In the genomic region with DNA sequence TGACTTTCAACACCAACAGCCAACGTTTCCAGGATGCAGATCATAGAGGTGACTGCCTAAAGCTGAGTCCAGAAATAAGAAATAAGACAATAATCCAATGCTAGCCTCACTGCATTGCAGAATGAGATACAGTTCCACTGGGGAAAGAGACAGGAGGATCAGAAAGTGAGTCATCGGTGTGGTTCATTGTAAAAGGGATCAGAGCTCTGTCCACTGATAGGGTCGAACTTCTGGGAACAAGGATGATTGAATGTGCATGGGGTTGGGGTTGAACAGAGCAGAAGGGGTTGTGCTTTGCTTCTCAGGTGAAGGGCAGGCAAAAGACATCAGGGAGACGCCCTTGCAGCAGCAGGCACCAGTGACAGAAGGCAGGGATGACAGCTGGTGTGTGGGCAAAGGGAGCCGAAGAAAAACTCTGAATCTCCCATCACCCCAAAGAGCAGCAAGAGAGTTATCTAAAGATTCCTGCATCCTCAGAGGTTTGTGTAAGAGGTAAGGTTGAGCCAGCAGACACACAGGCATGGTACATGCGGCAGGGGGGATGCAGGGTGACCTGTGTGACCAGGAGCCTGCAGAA, we compare ENCODE assay signal across 23 cellular contexts. TPM values are rescaled to one million over a fixed set of nuclear protein-coding genes. Genes with fewer than 3 reads are reported as not detected.
DNase-seq lines count a peak whose midpoint lies in the region; ATAC-seq and TF ChIP-seq lines count a peak whose summit lies in the region.
"Had no signal": no experiment of that assay in that cellular context is flagged by ENCODE, and none has a peak within 500 bp of the region (broad histone marks: within the 10 kb centered on the region; RNA-seq: fewer than 3 reads in every experiment).

No MANE protein-coding gene starts in this region.

- no peak overlapping the region for H2BK5ac ChIP-seq in IMR-90 (ENCODE audit: low read depth, low read length, poor library complexity, severe bottlenecking)

- POLR2A ChIA-PET in IMR-90 (lab: Charles Lee; ENCODE audit: unreplicated experiment): no interaction called here

- H3K27ac ChIP-seq in IMR-90 (ENCODE audit: insufficient read depth, low read length): no peak overlapping the region

- ATAC-seq in IMR-90 (ENCODE audit: low read depth) (no peak), HG03442 (IDR thresholded peaks at IDR 0.05; ENCODE audit: unreplicated experiment) (no peak)
- ATAC-seq: natural killer cell treated with Interleukin-12 subunit alpha and Interleukin-12 subunit beta and Interleukin-15 and Interleukin-18, amount 100 ng/mL, for 72 hours had no signal

- H2BK15ac ChIP-seq in IMR-90 (ENCODE audit: low read depth, low read length): no peak overlapping the region

- H3K9me1 ChIP-seq in IMR-90 (ENCODE audit: insufficient read depth, low read length): no peaks in the 10 kb centered on the region

- H3K27me3 Mint-ChIP-seq in neural crest cell (ENCODE audit: low read depth): no peaks in the 10 kb centered on the region

- H3K4me2 ChIP-seq in IMR-90 (ENCODE audit: low read depth, low read length): no peak overlapping the region

- TF ChIP-seq POLR2A in IMR-90 (IDR thresholded peaks at IDR 0.05; ENCODE audit: low read depth, low read length): no peak

- peak overlapping the region; percentile 26 for H2AK9ac ChIP-seq in IMR-90 (replicated peaks; ENCODE audit: low read depth, low read length, poor library complexity)

- H3K4ac ChIP-seq in IMR-90 (ENCODE audit: low read depth, low read length): no peak overlapping the region

- H2AK5ac ChIP-seq in IMR-90 (ENCODE audit: low read depth, low read length): no peak overlapping the region

- CTCF ChIA-PET in IMR-90 (lab: Yijun Ruan, JAX): interaction anchor here (1.0 kb wide), 1 partner anchor 18 kb away, joined by 3 read pairs; no protein-coding TSS in a partner anchor

- H3K4me3 ChIP-seq in IMR-90 (ENCODE audit: insufficient read depth, low read depth, low read length) (no peak overlapping the region), choroid plexus epithelial cell (ENCODE audit: low read depth, low read length) (no peak overlapping the region)

- H3K18ac ChIP-seq in IMR-90 (ENCODE audit: low read depth, low read length): no peak overlapping the region

- WGBS in IMR-90 (ENCODE audit: extremely low coverage in 2 of 2, insufficient read length in 1 of 2), 2 experiments: 67% methylated on average over 1 of the region's 6 CpGs; no CpG with 5 or more reads in 1 of the 2 experiments

- dilution Hi-C loops in IMR-90 (cut with HindIII; ENCODE audit: low sequenced_read_pairs, unreplicated experiment): no loop called here

- peaks cover 14% of the 10 kb centered on the region for H3K27me3 ChIP-seq in IMR-90 (ENCODE audit: control insufficient read depth, insufficient read depth, low read length)

- H4K8ac ChIP-seq in IMR-90 (ENCODE audit: low read depth in 2 of 2, low read length in 2 of 2): no peak overlapping the region

- H2BK20ac ChIP-seq in IMR-90 (ENCODE audit: low read depth, low read length): no peak overlapping the region

- H3K4me1 Mint-ChIP-seq in neural crest cell: peaks cover 17% of the 10 kb centered on the region
- H3K4me1 Mint-ChIP-seq: CD8-positive, alpha-beta memory T cell; central memory CD8-positive, alpha-beta T cell had no signal

- BruUV-seq in IMR-90 (replicated peaks; lab: Mats Ljungman, UMichigan): no TSS peak

- H2AFZ ChIP-seq in IMR-90 (replicated peaks; ENCODE audit: low read length, poor library complexity): no peak overlapping the region

- no peak for TF ChIP-seq RAD21 in IMR-90 (IDR thresholded peaks at IDR 0.05; ENCODE audit: low read length)

- no peak overlapping the region for H4K5ac ChIP-seq in IMR-90 (ENCODE audit: low read depth, low read length)

- in situ Hi-C loops in IMR-90 (cut with MboI; ENCODE audit: low sequenced_read_pairs): loop anchor here (25.0 kb wide), 1 partner anchor 474 kb away; the partner anchor contains the start of gene TNFSF12

- TF ChIP-seq CTCF in IMR-90 (conservative IDR thresholded peaks at IDR 0.05; ENCODE audit: low read depth, low read length) (no peak), choroid plexus epithelial cell (conservative IDR thresholded peaks at IDR 0.05; ENCODE audit: low read depth, low read length) (no peak), neural crest cell (conservative IDR thresholded peaks at IDR 0.05) (no peak)

- H3K56ac ChIP-seq in IMR-90 (ENCODE audit: extremely low read depth, insufficient read depth, low read length): no peak overlapping the region

- intact Hi-C loops in IMR-90 (cut with micrococcal nuclease): no loop called here

- no peak overlapping the region for H3K9ac ChIP-seq in IMR-90 (ENCODE audit: low read depth, low read length)

- peaks cover 7% of the 10 kb centered on the region for H3K9me3 Mint-ChIP-seq in neural crest cell

- H4K20me1 ChIP-seq in IMR-90 (ENCODE audit: insufficient read depth, low read length): no peaks in the 10 kb centered on the region

- H3K27ac Mint-ChIP-seq in neural crest cell (ENCODE audit: unreplicated experiment): peak overlapping the region; percentile 73
- H3K27ac Mint-ChIP-seq: activated T-helper 2 cell treated with anti-CD3 and anti-CD28 coated beads, Interferon-gamma antibody, Interleukin-2, Interleukin-4, amounts not matched to agents 10 μg/mL and 5 μg/mL and 100 μg/mL, durations not matched to agents 14 hours and 24 hours and 36 hours; natural killer cell treated with Interleukin-12 subunit alpha and Interleukin-12 subunit beta and Interleukin-15 and Interleukin-18, amount 100 ng/mL, for 72 hours; progenitor cell of endocrine pancreas had no signal

- peaks cover 3% of the 10 kb centered on the region for H3K36me3 Mint-ChIP-seq in neural crest cell (ENCODE audit: low read depth)

- H3K9me3 ChIP-seq in IMR-90 (ENCODE audit: control insufficient read depth, insufficient read depth, low read length): peaks cover 4% of the 10 kb centered on the region; the same call in 1 of the 2 replicates

- no peak overlapping the region for H3K14ac ChIP-seq in IMR-90 (replicated peaks; ENCODE audit: low read depth, low read length)

- 0 out of 2 replicates have a peak, but pooled peaks cover 2% of the 10 kb centered on the region for H3K4me1 ChIP-seq in IMR-90 (ENCODE audit: control insufficient read depth, insufficient read depth, low read length)

- no peak overlapping the region for H3K23ac ChIP-seq in IMR-90 (ENCODE audit: low read depth, low read length)

- H3K36me3 ChIP-seq in IMR-90 (ENCODE audit: control insufficient read depth, insufficient read depth, low read length): no peaks in the 10 kb centered on the region

- no peak overlapping the region for H4K91ac ChIP-seq in IMR-90 (ENCODE audit: insufficient read depth, low read depth, low read length)

- H3K4me3 Mint-ChIP-seq in neural crest cell: no peak overlapping the region
- H3K4me3 Mint-ChIP-seq: CD8-positive, alpha-beta memory T cell; central memory CD8-positive, alpha-beta T cell; natural killer cell treated with Interleukin-12 subunit alpha and Interleukin-12 subunit beta and Interleukin-15 and Interleukin-18, amount 100 ng/mL, for 72 hours had no signal

- no peak overlapping the region for H2BK120ac ChIP-seq in IMR-90 (ENCODE audit: low read depth, low read length)

- H3K79me1 ChIP-seq in IMR-90 (ENCODE audit: low read depth in 1 of 2, low read length in 2 of 2): no peaks in the 10 kb centered on the region

- no peak for DNase-seq in IMR-90
- DNase-seq in choroid plexus epithelial cell (ENCODE audit: low read depth): peak; percentile 21
- no peak for DNase-seq in neural crest cell (ENCODE audit: low read depth, low spot score)
- DNase-seq in SIG-M5 (lab: John Stamatoyannopoulos, UW): no peak
- DNase-seq in NCI-H526 treated with DMSO at 0.1 percent for 48 hours (lab: John Stamatoyannopoulos, UW): no peak
- DNase-seq: activated CD4-positive, CD25-positive, alpha-beta regulatory T cell treated with anti-CD3 and anti-CD28 coated beads, Interleukin-2, amount 50 U/mL, for 72 hours; CD8-positive, alpha-beta memory T cell; DND-41; hippocampal formation; mammary epithelial cell; NCI-H187; NCI-H446; NK-92 treated with Interleukin-12 subunit alpha and Interleukin-12 subunit beta, amount 100 ng/mL, for 24 hours; small intestine; stimulated activated CD4-positive, alpha-beta T cell treated with anti-CD3 and anti-CD28 coated beads, Interleukin-4, amount 100 ng/mL, for 1 hour had no signal

TF ChIP-seq in IMR-90, 13 proteins besides CTCF, POLR2A, EP300 and RAD21 (continues in another document):
- TF ChIP-seq RFX5 (IDR thresholded peaks at IDR 0.05; ENCODE audit: low read depth, low read length): no peak
- TF ChIP-seq CHD1 (IDR thresholded peaks at IDR 0.05; ENCODE audit: low read depth, low read length): no peak
- no peak for TF ChIP-seq BHLHE40 (IDR thresholded peaks at IDR 0.05; ENCODE audit: low read depth, low read length)
- TF ChIP-seq RCOR1 (IDR thresholded peaks at IDR 0.05; ENCODE audit: insufficient replicate concordance, low read length): no peak
- no peak for TF ChIP-seq SMC3 (IDR thresholded peaks at IDR 0.05; ENCODE audit: low read depth, low read length)
- TF ChIP-seq MAZ (IDR thresholded peaks at IDR 0.05; ENCODE audit: borderline replicate concordance, low read depth, low read length): no peak

RNA-seq across cellular contexts. Expression of gene CLEC10A, which starts 16.4 kb away (rescaled TPM):
- not detected in 2 replicates for total RNA-seq in IMR-90 (2012; rRNA removed)
- not detected in 2 replicates for polyA plus RNA-seq in IMR-90 (2012; rRNA removed)
- not detected in 2 replicates for polyA plus RNA-seq in IMR-90 (2012; cell fraction: cytosol; rRNA removed)
- not detected in 2 replicates for polyA plus RNA-seq in IMR-90 (2012; cell fraction: nucleus; rRNA removed; ENCODE audit: low replicate concordance)
- total RNA-seq in neural crest cell: not detected in 2 replicates
- total RNA-seq: activated T-helper 2 cell treated with anti-CD3 and anti-CD28 coated beads, Interferon-gamma antibody, Interleukin-2, Interleukin-4, amounts not matched to agents 10 μg/mL and 5 μg/mL and 100 μg/mL, durations not matched to agents 14 hours and 24 hours and 36 hours; fibroblast of villous mesenchyme; kidney epithelial cell; mammary epithelial cell; natural killer cell treated with Interleukin-12 subunit alpha and Interleukin-12 subunit beta and Interleukin-15 and Interleukin-18, amount 100 ng/mL, for 72 hours; progenitor cell of endocrine pancreas had no signal
- polyA plus RNA-seq: CD8-positive, alpha-beta memory T cell; mammary epithelial cell had no signal

RNA-seq across cellular contexts. Expression of gene SLC16A11, which starts 19.7 kb away (rescaled TPM):
- total RNA-seq in IMR-90 (2012; rRNA removed) (not detected in 2 replicates), neural crest cell (not detected in 2 replicates)
- polyA plus RNA-seq in IMR-90 (2012; rRNA removed): not detected in 2 replicates
- polyA plus RNA-seq in IMR-90 (2012; cell fraction: cytosol; rRNA removed): 0.07 TPM in 1 of 2 replicates, not detected in the other
- 0.08 and 0.35 TPM in 2 replicates for polyA plus RNA-seq in IMR-90 (2012; cell fraction: nucleus; rRNA removed; ENCODE audit: low replicate concordance)
- total RNA-seq: fibroblast of villous mesenchyme, kidney epithelial cell, mammary epithelial cell, urinary bladder had no signal
- polyA plus RNA-seq: mammary epithelial cell had no signal

RNA-seq across cellular contexts. Expression of gene SLC16A13, which starts 27.8 kb away (rescaled TPM):
- total RNA-seq in IMR-90 (2012; rRNA removed): under 0.01 and 0.18 TPM in 2 replicates
- polyA plus RNA-seq in IMR-90 (2012; rRNA removed): 2.2 and 2.3 TPM in 2 replicates
- polyA plus RNA-seq in IMR-90 (2012; cell fraction: cytosol; rRNA removed): 1.8 and 3.5 TPM in 2 replicates
- polyA plus RNA-seq in IMR-90 (2012; cell fraction: nucleus; rRNA removed; ENCODE audit: low replicate concordance): 4.2 and 6.8 TPM in 2 replicates
- 11.1 and 12.2 TPM in 2 replicates for total RNA-seq in neural crest cell

RNA-seq across cellular contexts. Expression of gene BCL6B, which starts 40.8 kb away (rescaled TPM):
- not detected in 2 replicates for total RNA-seq in IMR-90 (2012; rRNA removed)
- polyA plus RNA-seq in IMR-90 (2012; rRNA removed): not detected in 2 replicates
- polyA plus RNA-seq in IMR-90 (2012; cell fraction: cytosol; rRNA removed): not detected in 2 replicates
- 0.10 TPM in 1 of 2 replicates, not detected in the other for polyA plus RNA-seq in IMR-90 (2012; cell fraction: nucleus; rRNA removed; ENCODE audit: low replicate concordance)
- total RNA-seq in neural crest cell: 0.41 and 0.42 TPM in 2 replicates
- total RNA-seq: fibroblast of villous mesenchyme, mammary epithelial cell, progenitor cell of endocrine pancreas had no signal
- polyA plus RNA-seq: mammary epithelial cell had no signal

RNA-seq across cellular contexts. Expression of gene ASGR2, which starts 51.0 kb away (rescaled TPM):
- total RNA-seq in IMR-90 (2012; rRNA removed): not detected in 2 replicates
- not detected in 2 replicates for polyA plus RNA-seq in IMR-90 (2012; rRNA removed)
- not detected in 2 replicates for polyA plus RNA-seq in IMR-90 (2012; cell fraction: cytosol; rRNA removed)
- not detected in 2 replicates for polyA plus RNA-seq in IMR-90 (2012; cell fraction: nucleus; rRNA removed; ENCODE audit: low replicate concordance)
- total RNA-seq in neural crest cell: not detected in 2 replicates
- total RNA-seq: activated T-helper 2 cell treated with anti-CD3 and anti-CD28 coated beads, Interferon-gamma antibody, Interleukin-2, Interleukin-4, amounts not matched to agents 10 μg/mL and 5 μg/mL and 100 μg/mL, durations not matched to agents 14 hours and 24 hours and 36 hours; CD8-positive, alpha-beta memory T cell; fibroblast of villous mesenchyme; kidney epithelial cell; mammary epithelial cell; urinary bladder had no signal
- polyA plus RNA-seq: CD8-positive, alpha-beta memory T cell; mammary epithelial cell had no signal

Comparison
In these comparisons a context has a peak if more than half of its experiments do, and no peak if none do; other contexts are left out.
1. RNA of gene SLC16A13, which starts 27.8 kb away (total RNA-seq): 11.1 to 12.2 TPM in neural crest cell; under 0.01 to 0.18 TPM in IMR-90; every median in the first group is over 10 times any median in the second.